In genomic region chr21:27582246-27582945, GRCh38 we compare ENCODE assay signal across 18 cellular contexts.
DNase-seq lines count a peak whose midpoint lies in the region; ATAC-seq and FAIRE-seq lines count a peak whose summit lies in the region.
"Had no signal": no experiment of that assay in that cellular context is flagged by ENCODE, and none has a peak within 500 bp of the region (broad histone marks: within the 10 kb centered on the region; RNA-seq: fewer than 3 reads in every experiment).

No MANE protein-coding gene starts in this region.

- ATAC-seq in HG02938 (IDR thresholded peaks at IDR 0.05; ENCODE audit: unreplicated experiment) (no peak), GM19328 (IDR thresholded peaks at IDR 0.05; ENCODE audit: unreplicated experiment) (no peak)
- ATAC-seq: GM23338 had no signal

- DNase-seq in RCC 7860 (ENCODE audit: low spot score) (no peak), epithelial cell of prostate (ENCODE audit: low read depth, low spot score) (no peak), kidney tubule cell (ENCODE audit: low spot score) (peak; percentile 31), pons (ENCODE audit: low spot score) (no peak), midbrain (lab: John Stamatoyannopoulos, UW) (no peak)
- DNase-seq: Caco-2, DMS53, KG1, NCI-H1092 treated with DMSO at 0.1 percent for 48 hours, NCI-H1694, NCI-H2107, NCI-H2227 treated with DMSO at 0.1 percent for 48 hours, NCI-H524, PC-9 had no signal

- FAIRE-seq in RCC 7860 (lab: Jason Lieb, UNC): peak; percentile 51

- peak overlapping the region; percentile 91 for H3K27ac ChIP-seq in epithelial cell of prostate
- H3K27ac ChIP-seq: PC-9, SJSA1 had no signal
